Comparison of ENCODE assay signal across 8 cellular contexts in genomic region chr17:37570527-37571093, GRCh38. TPM values are rescaled to one million over a fixed set of nuclear protein-coding genes. Genes with fewer than 3 reads are reported as not detected.
DNase-seq lines count a peak whose midpoint lies in the region; ATAC-seq and TF ChIP-seq lines count a peak whose summit lies in the region.

No MANE protein-coding gene starts in this region.

- H3K4me3 ChIP-seq in foreskin fibroblast (ENCODE audit: low read depth in 1 of 2, low read length in 2 of 2), result no peak overlapping the region
- H3K4me3 ChIP-seq in prostate gland, result no peak overlapping the region

- H3K27me3 ChIP-seq in prostate gland (replicated peaks; ENCODE audit: insufficient read depth), result no peaks in the 10 kb centered on the region

- no peaks in the 10 kb centered on the region for H3K9me3 ChIP-seq in prostate gland

- 75% methylated on average over 8 of the region's 8 CpGs for WGBS in prostate gland

- intact Hi-C loops in prostate gland (cut with DNase I), result no loop called here

- ATAC-seq in GM19395 (IDR thresholded peaks at IDR 0.05; ENCODE audit: unreplicated experiment) (no peak), HG02970 (IDR thresholded peaks at IDR 0.05; ENCODE audit: low FRiP score, unreplicated experiment) (no peak)

- no peaks in the 10 kb centered on the region for H3K4me1 ChIP-seq in prostate gland (replicated peaks)

- H3K27ac ChIP-seq in prostate gland, result no peak overlapping the region

- H3K36me3 ChIP-seq in prostate gland, result no peaks in the 10 kb centered on the region

- TF ChIP-seq POLR2A in prostate gland (IDR thresholded peaks at IDR 0.05), result no peak

- TF ChIP-seq CTCF in foreskin fibroblast (IDR thresholded peaks at IDR 0.05; ENCODE audit: low read depth, low read length) (peak; percentile 40), prostate gland (IDR thresholded peaks at IDR 0.05) (peak in 3 of 4 experiments; percentile 34 to 60 (median 51))

- peak; percentile 67 for DNase-seq in activated effector memory CD4-positive, alpha-beta T cell treated with anti-CD3 and anti-CD28 coated beads, Interleukin-2, amount 50 U/mL, for 16 hours
- no peak for DNase-seq in activated effector memory CD4-positive, alpha-beta T cell treated with Interleukin-2 at 50 U/mL for 16 hours
- peak; percentile 24 for DNase-seq in NCI-H2029 (lab: John Stamatoyannopoulos, UW)
- peak; percentile 7 for DNase-seq in activated T-cell treated with anti-CD3 and anti-CD28 coated beads for 24 hours (ENCODE audit: low read depth)
- peak; percentile 43 to 69 for DNase-seq in foreskin fibroblast
- DNase-seq in prostate gland (ENCODE audit: low spot score), result peak; percentile 53

RNA-seq across cellular contexts. Expression of gene SYNRG, which starts 38.6 kb away (rescaled TPM):
- 10 to 100 TPM; 33.0 to 34.8 TPM for total RNA-seq in prostate gland
